ENCODE assay signal across 21 cellular contexts in the genomic region with DNA sequence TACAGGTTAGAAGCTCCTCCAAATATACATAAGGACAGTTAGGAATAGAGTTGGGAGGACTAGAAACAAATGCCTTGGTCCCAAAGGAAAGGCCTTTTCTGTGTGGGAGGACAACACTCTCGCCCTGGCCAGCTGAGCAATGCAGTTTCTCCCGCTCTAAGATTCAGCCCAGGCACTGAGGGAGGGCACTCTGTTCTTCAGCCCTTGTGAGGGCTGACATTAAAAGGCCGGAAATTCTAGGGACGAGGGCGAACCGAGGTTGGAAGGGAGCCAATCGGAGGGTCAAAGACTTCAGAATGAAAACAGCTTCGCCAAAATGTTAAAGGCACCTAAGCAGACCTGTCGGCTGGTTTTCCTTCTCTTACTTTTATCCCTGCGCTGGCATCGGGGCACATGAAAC. TPM values are rescaled to one million over a fixed set of nuclear protein-coding genes. Genes with fewer than 3 reads are reported as not detected.
DNase-seq lines count a peak whose midpoint lies in the region; ATAC-seq, FAIRE-seq and TF ChIP-seq lines count a peak whose summit lies in the region.
"Had no signal": no experiment of that assay in that cellular context is flagged by ENCODE, and none has a peak within 500 bp of the region (broad histone marks: within the 10 kb centered on the region; RNA-seq: fewer than 3 reads in every experiment).

No MANE protein-coding gene starts in this region.

- H3K4me1 ChIP-seq in astrocyte (ENCODE audit: insufficient read depth, low read length): no peaks in the 10 kb centered on the region
- H3K4me1 ChIP-seq in iPS-18a (ENCODE audit: control insufficient read depth, low read depth, low read length): peaks cover 14% of the 10 kb centered on the region
- H3K4me1 ChIP-seq: HAP-1, SJSA1 had no signal

- peaks cover 5% of the 10 kb centered on the region for H3K4me1 Mint-ChIP-seq in astrocyte (ENCODE audit: low read depth, unreplicated experiment)

- H3K4me3 Mint-ChIP-seq in astrocyte (ENCODE audit: unreplicated experiment): no peak overlapping the region

- no peak overlapping the region for H3K27ac Mint-ChIP-seq in astrocyte (ENCODE audit: unreplicated experiment)

- H3K4me2 ChIP-seq in astrocyte (ENCODE audit: low read length): peak overlapping the region; percentile 80
- H3K4me2 ChIP-seq: BLaER1 had no signal

- H3K27me3 Mint-ChIP-seq in astrocyte (ENCODE audit: low read depth, unreplicated experiment): peaks cover 50% of the 10 kb centered on the region

- no peak for ATAC-seq in GM21786 (IDR thresholded peaks at IDR 0.05; ENCODE audit: unreplicated experiment)
- ATAC-seq: PC-3, right cardiac atrium had no signal

- in situ Hi-C loops in G401 (cut with HindIII; ENCODE audit: low sequenced_read_pairs): no loop called here

- H3K9ac ChIP-seq in astrocyte (ENCODE audit: low read length) (no peak overlapping the region), iPS-18a (ENCODE audit: low read length) (no peak overlapping the region)
- H3K9ac ChIP-seq: BLaER1 had no signal

- H3K9me3 Mint-ChIP-seq in astrocyte (ENCODE audit: unreplicated experiment): no peaks in the 10 kb centered on the region

- no peaks in the 10 kb centered on the region for H3K79me2 ChIP-seq in astrocyte (ENCODE audit: insufficient read depth, low read length)

- no peaks in the 10 kb centered on the region for H3K36me3 Mint-ChIP-seq in astrocyte (ENCODE audit: low read depth, unreplicated experiment)

- H3K36me3 ChIP-seq in astrocyte (ENCODE audit: insufficient read depth, low read length) (no peaks in the 10 kb centered on the region), iPS-18a (ENCODE audit: control insufficient read depth, low read depth, low read length) (no peaks in the 10 kb centered on the region)
- H3K36me3 ChIP-seq: BLaER1, HAP-1, SJSA1 had no signal

- H4K20me1 ChIP-seq in astrocyte (ENCODE audit: insufficient read depth, low read length): no peaks in the 10 kb centered on the region
- H4K20me1 ChIP-seq: BLaER1 had no signal

- no peak for FAIRE-seq in astrocyte (lab: Jason Lieb, UNC)
- FAIRE-seq in GM19239 (lab: Jason Lieb, UNC): no peak
- FAIRE-seq: D721Med had no signal

- peak overlapping the region; percentile 10 for H2AFZ ChIP-seq in astrocyte (ENCODE audit: low read depth, low read length)

- H3K4me3 ChIP-seq in astrocyte (ENCODE audit: insufficient read depth, low read depth, low read length): no peak overlapping the region
- H3K4me3 ChIP-seq in iPS-18a (ENCODE audit: low read length): peak overlapping the region; percentile 65
- H3K4me3 ChIP-seq: BLaER1, HAP-1, SJSA1 had no signal

- peak; percentile 51 for DNase-seq in G401 (ENCODE audit: low spot score)
- no peak for DNase-seq in astrocyte (ENCODE audit: low read depth)
- DNase-seq in pons (ENCODE audit: low spot score): peak; percentile 9
- DNase-seq in MV-4-11 (lab: John Stamatoyannopoulos, UW): no peak
- DNase-seq in NCI-H2227 (lab: John Stamatoyannopoulos, UW; ENCODE audit: unreplicated experiment): no peak
- no peak for DNase-seq in GM19239 (ENCODE audit: insufficient read length, low spot score)
- DNase-seq: activated naive CD4-positive, alpha-beta T cell treated with anti-CD3 and anti-CD28 coated beads, Interleukin-2, amount 50 U/mL, for 16 hours; effector CD4-positive, alpha-beta T cell; naive B cell; NCI-H146; NCI-H446 treated with DMSO at 0.1 percent for 48 hours; PC-3; stimulated activated CD4-positive, alpha-beta T cell treated with anti-CD3 and anti-CD28 coated beads, Interleukin-1b, Interleukin-23, amount 100 ng/mL, for 48 hours had no signal

- TF ChIP-seq CTCF in astrocyte (IDR thresholded peaks at IDR 0.05; ENCODE audit: insufficient read depth, low read depth, low read length): no peak

- H3K27me3 ChIP-seq in astrocyte (ENCODE audit: insufficient read depth, low read length): peaks cover 23% of the 10 kb centered on the region
- peaks cover 66% of the 10 kb centered on the region for H3K27me3 ChIP-seq in iPS-18a (ENCODE audit: control insufficient read depth, insufficient read depth, low read length)

- H3K27ac ChIP-seq in astrocyte (ENCODE audit: low read depth, low read length) (no peak overlapping the region), iPS-18a (ENCODE audit: low read length) (no peak overlapping the region)
- H3K27ac ChIP-seq: BLaER1, SJSA1 had no signal

- H3K9me3 ChIP-seq in astrocyte (ENCODE audit: insufficient read depth, low read depth, low read length): no peaks in the 10 kb centered on the region
- H3K9me3 ChIP-seq in iPS-18a (ENCODE audit: control insufficient read depth, low read depth, low read length): no peaks in the 10 kb centered on the region
- H3K9me3 ChIP-seq: HAP-1, SJSA1 had no signal

RNA-seq across cellular contexts. Expression of a gene that starts 2.9 kb away (rescaled TPM):
- total RNA-seq in G401 (2014; rRNA removed; shearing (Covaris generic)): not detected in 2 replicates
- total RNA-seq in astrocyte: 0.05 and 0.14 TPM in 2 replicates
- total RNA-seq: LHCN-M2, PC-3, SJSA1 had no signal

Comparison
In these comparisons a context has a peak if more than half of its experiments do, and no peak if none do; other contexts are left out.
1. DNase-seq: peak in G401 (single experiment) and pons (single experiment); none in astrocyte (single experiment), MV-4-11 (single experiment), NCI-H2227 (single experiment) and GM19239 (single experiment).